Comparison of ENCODE assay signal across 30 cellular contexts in the genomic region with DNA sequence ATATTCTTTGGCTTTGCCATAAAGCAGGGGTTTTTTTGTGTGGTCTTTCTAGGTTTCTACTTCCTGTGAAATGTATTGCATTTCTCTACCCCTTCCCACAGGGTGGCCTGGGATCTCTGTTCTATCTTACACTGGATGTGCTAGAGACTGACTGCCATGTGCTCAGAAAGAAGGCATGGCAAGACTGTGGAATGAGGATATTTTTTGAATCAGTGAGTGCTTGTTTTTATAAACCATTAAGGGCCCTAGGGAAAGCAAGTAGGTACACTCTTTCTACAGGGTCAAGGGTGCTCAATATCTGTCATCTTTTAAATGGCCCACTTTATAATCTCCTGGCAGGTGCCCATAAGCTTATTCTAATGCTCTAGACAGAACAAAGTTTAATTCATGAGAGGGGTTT. TPM values are rescaled to one million over a fixed set of nuclear protein-coding genes. Genes with fewer than 3 reads are reported as not detected.
DNase-seq lines count a peak whose midpoint lies in the region; ATAC-seq and TF ChIP-seq lines count a peak whose summit lies in the region.
"Had no signal": no experiment of that assay in that cellular context is flagged by ENCODE, and none has a peak within 500 bp of the region (broad histone marks: within the 10 kb centered on the region; RNA-seq: fewer than 3 reads in every experiment).

No MANE protein-coding gene starts in this region.

- no peaks in the 10 kb centered on the region for H3K4me1 ChIP-seq in GM23248 (ENCODE audit: insufficient read depth)
- peaks cover 4% of the 10 kb centered on the region for H3K4me1 ChIP-seq in smooth muscle cell (ENCODE audit: low read depth)
- H3K4me1 ChIP-seq: sigmoid colon had no signal

- TF ChIP-seq CTCF in smooth muscle cell (IDR thresholded peaks at IDR 0.05; ENCODE audit: borderline replicate concordance, insufficient read depth, poor library complexity, severe bottlenecking) = no peak

- no peak overlapping the region for H3K4me3 Mint-ChIP-seq in activated naive CD8-positive, alpha-beta T cell treated with anti-CD3 and anti-CD28 coated beads for 36 hours
- H3K4me3 Mint-ChIP-seq in activated CD4-positive, alpha-beta T cell treated with anti-CD3 and anti-CD28 coated beads, Interleukin-2, amount 10 ng/mL, durations not matched to agents 7 days and 5 days = no peak overlapping the region
- H3K4me3 Mint-ChIP-seq: brain; H9; stimulated activated naive CD8-positive, alpha-beta T cell treated with anti-CD3 and anti-CD28 coated beads, Interleukin-15, Interleukin-2, amounts not matched to agents 100 ng/mL and 50 ng/mL, for 24 hours; T-helper 1 cell treated with Interleukin-12 subunit alpha and Interleukin-12 subunit beta and Interleukin-4 antibody, amounts not matched to agents 30 μg/mL and 1 μg/mL, for 36 hours had no signal

- no peaks in the 10 kb centered on the region for H3K36me3 ChIP-seq in GM23248 (ENCODE audit: low read depth)
- no peaks in the 10 kb centered on the region for H3K36me3 ChIP-seq in smooth muscle cell (ENCODE audit: low read depth)
- H3K36me3 ChIP-seq: BLaER1, heart right ventricle, neutrophil, sigmoid colon, tibial artery had no signal

- DNase-seq in GM23248 (no peak), astrocyte of the hippocampus (ENCODE audit: low read depth, low spot score) (peak; percentile 11), left lobe of liver (ENCODE audit: low spot score) (no peak), smooth muscle cell (lab: John Stamatoyannopoulos, UW; ENCODE audit: unreplicated experiment) (no peak), germinal center (ENCODE audit: low spot score) (no peak)
- DNase-seq in activated CD4-positive, CD25-positive, alpha-beta regulatory T cell (lab: John Stamatoyannopoulos, UW) = no peak
- no peak for DNase-seq in activated naive CD8-positive, alpha-beta T cell treated with anti-CD3 and anti-CD28 coated beads for 36 hours
- DNase-seq in activated CD4-positive, alpha-beta T cell treated with anti-CD3 and anti-CD28 coated beads, Interleukin-2, amount 10 ng/mL, durations not matched to agents 7 days and 5 days = no peak
- DNase-seq: activated CD4-positive, alpha-beta T cell treated with anti-CD3 and anti-CD28 coated beads for 4 hours; activated gamma-delta T cell treated with Interleukin-2 at 50 U/mL for 16 hours; activated T-cell treated with anti-CD3 and anti-CD28 coated beads, Interleukin-2, amount 50 U/mL, for 1 hour; DMS53; GF-D8; heart right ventricle; mesendoderm; NCI-H1105; NCI-H2029 treated with DMSO at 0.1 percent for 48 hours; RPMI8226; sigmoid colon; tibial artery had no signal

- H3K79me2 ChIP-seq in GM23248 (ENCODE audit: insufficient read depth) (no peaks in the 10 kb centered on the region), smooth muscle cell (ENCODE audit: low read depth) (no peaks in the 10 kb centered on the region)

- H3K36me3 Mint-ChIP-seq in activated naive CD8-positive, alpha-beta T cell treated with anti-CD3 and anti-CD28 coated beads for 36 hours = no peaks in the 10 kb centered on the region
- H3K36me3 Mint-ChIP-seq in activated CD4-positive, alpha-beta T cell treated with anti-CD3 and anti-CD28 coated beads, Interleukin-2, amount 10 ng/mL, durations not matched to agents 7 days and 5 days (ENCODE audit: low read depth) = no peaks in the 10 kb centered on the region
- H3K36me3 Mint-ChIP-seq: brain had no signal

- CTCF ChIA-PET in activated CD4-positive, alpha-beta T cell treated with anti-CD3 and anti-CD28 coated beads, Interleukin-2, amount 10 ng/mL, durations not matched to agents 7 days and 5 days (lab: Charles Lee) = no interaction called here

- H3K27me3 Mint-ChIP-seq in activated naive CD8-positive, alpha-beta T cell treated with anti-CD3 and anti-CD28 coated beads for 36 hours = no peaks in the 10 kb centered on the region
- peaks cover 27% of the 10 kb centered on the region for H3K27me3 Mint-ChIP-seq in activated CD4-positive, alpha-beta T cell treated with anti-CD3 and anti-CD28 coated beads, Interleukin-2, amount 10 ng/mL, durations not matched to agents 7 days and 5 days

- H4K20me1 ChIP-seq in GM23248 (ENCODE audit: insufficient read depth) (no peaks in the 10 kb centered on the region), smooth muscle cell (ENCODE audit: low read depth) (no peaks in the 10 kb centered on the region)
- H4K20me1 ChIP-seq: BLaER1 had no signal

- H3K4me3 ChIP-seq in GM23248 (no peak overlapping the region), smooth muscle cell (no peak overlapping the region)
- H3K4me3 ChIP-seq: BLaER1, heart right ventricle, sigmoid colon, tibial artery had no signal

- H3K27me3 ChIP-seq in GM23248 (replicated peaks; ENCODE audit: insufficient read depth) (peaks cover 54% of the 10 kb centered on the region), smooth muscle cell (ENCODE audit: low read depth) (peaks cover 3% of the 10 kb centered on the region)
- H3K27me3 ChIP-seq: BLaER1, heart right ventricle, sigmoid colon had no signal

- POLR2A ChIA-PET in activated CD4-positive, alpha-beta T cell treated with anti-CD3 and anti-CD28 coated beads, Interleukin-2, amount 10 ng/mL, durations not matched to agents 7 days and 5 days (lab: Charles Lee) = no interaction called here

- no peaks in the 10 kb centered on the region for H3K9me2 ChIP-seq in GM23248 (ENCODE audit: insufficient read depth)

- H3K4me2 ChIP-seq in GM23248 (ENCODE audit: unreplicated experiment) (peak overlapping the region; percentile 40), smooth muscle cell (peak overlapping the region; percentile 5)
- H3K4me2 ChIP-seq: BLaER1 had no signal

- H3K9me3 ChIP-seq in GM23248 (ENCODE audit: low read depth) (no peaks in the 10 kb centered on the region), smooth muscle cell (replicated peaks; ENCODE audit: low read depth) (no peaks in the 10 kb centered on the region)
- H3K9me3 ChIP-seq: BLaER1, heart right ventricle, neutrophil, sigmoid colon, tibial artery had no signal

- ATAC-seq in left lobe of liver = peak; percentile 23

- no peaks in the 10 kb centered on the region for H3K9me3 Mint-ChIP-seq in activated naive CD8-positive, alpha-beta T cell treated with anti-CD3 and anti-CD28 coated beads for 36 hours
- no peaks in the 10 kb centered on the region for H3K9me3 Mint-ChIP-seq in activated CD4-positive, alpha-beta T cell treated with anti-CD3 and anti-CD28 coated beads, Interleukin-2, amount 10 ng/mL, durations not matched to agents 7 days and 5 days
- H3K9me3 Mint-ChIP-seq: brain; H9; stimulated activated naive CD8-positive, alpha-beta T cell treated with anti-CD3 and anti-CD28 coated beads, Interleukin-15, Interleukin-2, amounts not matched to agents 100 ng/mL and 50 ng/mL, for 24 hours; T-helper 1 cell treated with Interleukin-12 subunit alpha and Interleukin-12 subunit beta and Interleukin-4 antibody, amounts not matched to agents 30 μg/mL and 1 μg/mL, for 36 hours had no signal

- no peak overlapping the region for H3K9ac ChIP-seq in GM23248
- H3K9ac ChIP-seq in smooth muscle cell (ENCODE audit: low read depth) = no peak overlapping the region
- H3K9ac ChIP-seq: BLaER1 had no signal

- no peak overlapping the region for H3K27ac ChIP-seq in GM23248
- peak overlapping the region; percentile 9 for H3K27ac ChIP-seq in smooth muscle cell (ENCODE audit: low read depth)
- H3K27ac ChIP-seq: BLaER1, heart right ventricle, neutrophil, sigmoid colon, tibial artery had no signal

- H3K4me1 Mint-ChIP-seq in activated naive CD8-positive, alpha-beta T cell treated with anti-CD3 and anti-CD28 coated beads for 36 hours = peaks cover 9% of the 10 kb centered on the region
- H3K4me1 Mint-ChIP-seq in activated CD4-positive, alpha-beta T cell treated with anti-CD3 and anti-CD28 coated beads, Interleukin-2, amount 10 ng/mL, durations not matched to agents 7 days and 5 days = no peaks in the 10 kb centered on the region

- H2AFZ ChIP-seq in GM23248 (peak overlapping the region; percentile 23; the same call in 1 of the 2 replicates), smooth muscle cell (ENCODE audit: low read depth) (no peak overlapping the region)

- in situ Hi-C loops in GM23248 (cut with MboI) = no loop called here

- no peak overlapping the region for H3K27ac Mint-ChIP-seq in activated naive CD8-positive, alpha-beta T cell treated with anti-CD3 and anti-CD28 coated beads for 36 hours
- H3K27ac Mint-ChIP-seq in activated CD4-positive, alpha-beta T cell treated with anti-CD3 and anti-CD28 coated beads, Interleukin-2, amount 10 ng/mL, durations not matched to agents 7 days and 5 days = no peak overlapping the region
- H3K27ac Mint-ChIP-seq: progenitor cell of endocrine pancreas; stimulated activated naive CD8-positive, alpha-beta T cell treated with anti-CD3 and anti-CD28 coated beads, Interleukin-15, Interleukin-2, amounts not matched to agents 100 ng/mL and 50 ng/mL, for 24 hours; T-helper 1 cell treated with Interleukin-12 subunit alpha and Interleukin-12 subunit beta and Interleukin-4 antibody, amounts not matched to agents 30 μg/mL and 1 μg/mL, for 36 hours had no signal

- 0 out of 2 replicates have a peak, but pooled peaks cover 10% of the 10 kb centered on the region for H3F3A ChIP-seq in GM23248 (ENCODE audit: insufficient read depth)
- no peaks in the 10 kb centered on the region for H3F3A ChIP-seq in smooth muscle cell (ENCODE audit: low read depth)

RNA-seq across cellular contexts. Expression of a gene that starts 0.7 kb away (rescaled TPM):
- not detected in 2 replicates for total RNA-seq in GM23248 (2014; rRNA removed; shearing (Covaris generic))
- polyA plus RNA-seq in GM23248 (2016; fragmentation: Nextera tagmentation; extraction: Ambion mirVana) (not detected in 2 replicates), smooth muscle cell (not detected in 2 replicates)
- total RNA-seq in left lobe of liver (49.9 TPM), smooth muscle cell (1.9 TPM in 1 of 2 replicates, not detected in the other)
- not detected for total RNA-seq in activated naive CD8-positive, alpha-beta T cell treated with anti-CD3 and anti-CD28 coated beads for 36 hours
- not detected for total RNA-seq in activated CD4-positive, alpha-beta T cell treated with anti-CD3 and anti-CD28 coated beads, Interleukin-2, amount 10 ng/mL, durations not matched to agents 7 days and 5 days
- total RNA-seq: activated CD8-positive, alpha-beta memory T cell treated with anti-CD3 and anti-CD28 coated beads for 36 hours; H9; M059J; progenitor cell of endocrine pancreas; sigmoid colon had no signal
- polyA plus RNA-seq: adipose tissue, heart right ventricle had no signal

RNA-seq across cellular contexts. Expression of a gene that starts 24.9 kb away (rescaled TPM):
- total RNA-seq in GM23248 (2014; rRNA removed; shearing (Covaris generic)) = not detected in 2 replicates
- not detected in 2 replicates for polyA plus RNA-seq in GM23248 (2016; fragmentation: Nextera tagmentation; extraction: Ambion mirVana)
- 324 TPM for total RNA-seq in left lobe of liver
- total RNA-seq in smooth muscle cell = not detected in 2 replicates
- polyA plus RNA-seq in smooth muscle cell = not detected in 2 replicates
- not detected for total RNA-seq in activated naive CD8-positive, alpha-beta T cell treated with anti-CD3 and anti-CD28 coated beads for 36 hours
- not detected for total RNA-seq in activated CD4-positive, alpha-beta T cell treated with anti-CD3 and anti-CD28 coated beads, Interleukin-2, amount 10 ng/mL, durations not matched to agents 7 days and 5 days
- total RNA-seq: activated CD8-positive, alpha-beta memory T cell treated with anti-CD3 and anti-CD28 coated beads for 36 hours; H9; M059J; progenitor cell of endocrine pancreas; sigmoid colon had no signal
- polyA plus RNA-seq: adipose tissue, heart right ventricle had no signal

RNA-seq across cellular contexts. Expression of a gene that starts 28.1 kb away (rescaled TPM):
- total RNA-seq in GM23248 (2014; rRNA removed; shearing (Covaris generic)) = not detected in 2 replicates
- polyA plus RNA-seq in GM23248 (2016; fragmentation: Nextera tagmentation; extraction: Ambion mirVana) = not detected in 2 replicates
- 763 TPM for total RNA-seq in left lobe of liver
- 0.18 TPM in 1 of 2 replicates, not detected in the other for total RNA-seq in smooth muscle cell
- 0.16 and 0.26 TPM in 2 replicates for polyA plus RNA-seq in smooth muscle cell
- not detected for total RNA-seq in activated naive CD8-positive, alpha-beta T cell treated with anti-CD3 and anti-CD28 coated beads for 36 hours
- total RNA-seq in activated CD4-positive, alpha-beta T cell treated with anti-CD3 and anti-CD28 coated beads, Interleukin-2, amount 10 ng/mL, durations not matched to agents 7 days and 5 days = not detected
- total RNA-seq: activated CD8-positive, alpha-beta memory T cell treated with anti-CD3 and anti-CD28 coated beads for 36 hours; H9; heart right ventricle; M059J; sigmoid colon had no signal
- polyA plus RNA-seq: heart right ventricle had no signal

Comparison
In these comparisons a context has a peak if more than half of its experiments do, and no peak if none do; other contexts are left out.
1. RNA of a gene that starts 0.7 kb away (total RNA-seq): 49.9 TPM in left lobe of liver (single experiment); 1.9 TPM in smooth muscle cell, not detected in GM23248, not detected in activated naive CD8-positive, alpha-beta T cell treated with anti-CD3 and anti-CD28 coated beads for 36 hours and not detected in activated CD4-positive, alpha-beta T cell treated with anti-CD3 and anti-CD28 coated beads, Interleukin-2, amount 10 ng/mL, durations not matched to agents 7 days and 5 days; every median in the first group is over 10 times any median in the second.
2. RNA of a gene that starts 24.9 kb away (total RNA-seq): 324 TPM in left lobe of liver (single experiment); not detected in activated naive CD8-positive, alpha-beta T cell treated with anti-CD3 and anti-CD28 coated beads for 36 hours, not detected in GM23248, not detected in smooth muscle cell and not detected in activated CD4-positive, alpha-beta T cell treated with anti-CD3 and anti-CD28 coated beads, Interleukin-2, amount 10 ng/mL, durations not matched to agents 7 days and 5 days; every median in the first group is over 100 times any median in the second.
3. RNA of a gene that starts 28.1 kb away (total RNA-seq): 763 TPM in left lobe of liver (single experiment); 0.18 TPM in smooth muscle cell, not detected in activated naive CD8-positive, alpha-beta T cell treated with anti-CD3 and anti-CD28 coated beads for 36 hours, not detected in GM23248 and not detected in activated CD4-positive, alpha-beta T cell treated with anti-CD3 and anti-CD28 coated beads, Interleukin-2, amount 10 ng/mL, durations not matched to agents 7 days and 5 days; every median in the first group is over 100 times any median in the second.